Comparison of ENCODE assay signal across 24 cellular contexts in genomic region chr20:52448513-52448912, GRCh38.
DNase-seq lines count a peak whose midpoint lies in the region; ATAC-seq and TF ChIP-seq lines count a peak whose summit lies in the region.
"Had no signal": no experiment of that assay in that cellular context is flagged by ENCODE, and none has a peak within 500 bp of the region (broad histone marks: within the 10 kb centered on the region; RNA-seq: fewer than 3 reads in every experiment).

No MANE protein-coding gene starts in this region.

- peaks cover 13% of the 10 kb centered on the region for H3K4me1 Mint-ChIP-seq in nephron progenitor cell
- no peaks in the 10 kb centered on the region for H3K4me1 Mint-ChIP-seq in chondrocyte (ENCODE audit: low read depth)
- H3K4me1 Mint-ChIP-seq: B cell, IgD-negative memory B cell had no signal

- in situ Hi-C loops in HAP-1 (cut with MboI; ENCODE audit: low sequenced_read_pairs), result no loop called here

- H3K4me3 Mint-ChIP-seq in nephron progenitor cell (no peak overlapping the region), chondrocyte (ENCODE audit: unreplicated experiment) (no peak overlapping the region)
- H3K4me3 Mint-ChIP-seq: B cell; CD8-positive, alpha-beta T cell; IgD-negative memory B cell had no signal

- TF ChIP-seq CTCF in nephron progenitor cell (IDR thresholded peaks at IDR 0.05), result no peak
- no peak for TF ChIP-seq CTCF in chondrocyte (IDR thresholded peaks at IDR 0.05)

- no peaks in the 10 kb centered on the region for H3K36me3 ChIP-seq in HAP-1 (replicated peaks)
- H3K36me3 ChIP-seq: SJSA1 had no signal

- no peaks in the 10 kb centered on the region for H3K36me3 Mint-ChIP-seq in nephron progenitor cell (ENCODE audit: low read depth)
- H3K36me3 Mint-ChIP-seq in chondrocyte (ENCODE audit: low read depth), result no peaks in the 10 kb centered on the region
- H3K36me3 Mint-ChIP-seq: CD8-positive, alpha-beta T cell; IgD-negative memory B cell had no signal

- peaks cover 4% of the 10 kb centered on the region for H3K27me3 ChIP-seq in HAP-1 (ENCODE audit: low read depth)
- H3K27me3 ChIP-seq: SJSA1 had no signal

- H3K4me1 ChIP-seq in HAP-1, result no peaks in the 10 kb centered on the region
- H3K4me1 ChIP-seq: Caco-2, SJSA1 had no signal

- DNase-seq in DMS 273 (lab: John Stamatoyannopoulos, UW; ENCODE audit: unreplicated experiment) (peak; percentile 3), DMS 273 treated with DMSO at 0.1 percent for 48 hours (lab: John Stamatoyannopoulos, UW) (no peak), HuH-7 (ENCODE audit: low spot score) (peak; percentile 45), amniotic epithelial cell (ENCODE audit: low read depth) (peak; percentile 80), nephron progenitor cell (no peak), chondrocyte (ENCODE audit: low spot score) (no peak), HAP-1 (ENCODE audit: low spot score in 2 of 2) (no peak)
- DNase-seq: Caco-2; CD8-positive, alpha-beta T cell; DMS153; DND-41; NCI-H1048; NCI-H1417 treated with DMSO at 0.1 percent for 48 hours; NCI-H187; NCI-H2107; NCI-H345; NCI-H748 treated with DMSO at 0.1 percent for 48 hours; NK-92 treated with Interleukin-12 subunit alpha and Interleukin-12 subunit beta, amount 100 ng/mL, for 24 hours; PC-3; Right ventricle myocardium superior had no signal

- H3K27me3 Mint-ChIP-seq in nephron progenitor cell (ENCODE audit: low read depth, poor library complexity), result no peaks in the 10 kb centered on the region
- H3K27me3 Mint-ChIP-seq in chondrocyte (ENCODE audit: low read depth), result no peaks in the 10 kb centered on the region
- H3K27me3 Mint-ChIP-seq: IgD-negative memory B cell had no signal

- H3K9me3 ChIP-seq in HAP-1, result no peaks in the 10 kb centered on the region; the same call in 1 of the 2 replicates
- H3K9me3 ChIP-seq: Caco-2, SJSA1 had no signal

- no peak for ATAC-seq in HG02970 (IDR thresholded peaks at IDR 0.05; ENCODE audit: low FRiP score, unreplicated experiment)
- ATAC-seq: CD8-positive, alpha-beta T cell; PC-3 had no signal

- peaks cover 1% of the 10 kb centered on the region for H3K9me3 Mint-ChIP-seq in nephron progenitor cell
- no peaks in the 10 kb centered on the region for H3K9me3 Mint-ChIP-seq in chondrocyte (ENCODE audit: low read depth)
- H3K9me3 Mint-ChIP-seq: CD8-positive, alpha-beta T cell; IgD-negative memory B cell had no signal

- H3K27ac Mint-ChIP-seq in nephron progenitor cell (peak overlapping the region; percentile 47), chondrocyte (ENCODE audit: unreplicated experiment) (no peak overlapping the region)
- H3K27ac Mint-ChIP-seq: B cell; CD8-positive, alpha-beta T cell; IgD-negative memory B cell had no signal

- no peak overlapping the region for H3K4me3 ChIP-seq in HAP-1
- H3K4me3 ChIP-seq: SJSA1 had no signal

Comparison
In these comparisons a context has a peak if more than half of its experiments do, and no peak if none do; other contexts are left out.
1. DNase-seq: peak in DMS 273 (single experiment), HuH-7 (single experiment) and amniotic epithelial cell (single experiment); none in DMS 273 treated with DMSO at 0.1 percent for 48 hours (single experiment), nephron progenitor cell (single experiment), chondrocyte (single experiment) and HAP-1 (0 of 2).